Comparison of ENCODE assay signal across 11 cellular contexts in the genomic region with DNA sequence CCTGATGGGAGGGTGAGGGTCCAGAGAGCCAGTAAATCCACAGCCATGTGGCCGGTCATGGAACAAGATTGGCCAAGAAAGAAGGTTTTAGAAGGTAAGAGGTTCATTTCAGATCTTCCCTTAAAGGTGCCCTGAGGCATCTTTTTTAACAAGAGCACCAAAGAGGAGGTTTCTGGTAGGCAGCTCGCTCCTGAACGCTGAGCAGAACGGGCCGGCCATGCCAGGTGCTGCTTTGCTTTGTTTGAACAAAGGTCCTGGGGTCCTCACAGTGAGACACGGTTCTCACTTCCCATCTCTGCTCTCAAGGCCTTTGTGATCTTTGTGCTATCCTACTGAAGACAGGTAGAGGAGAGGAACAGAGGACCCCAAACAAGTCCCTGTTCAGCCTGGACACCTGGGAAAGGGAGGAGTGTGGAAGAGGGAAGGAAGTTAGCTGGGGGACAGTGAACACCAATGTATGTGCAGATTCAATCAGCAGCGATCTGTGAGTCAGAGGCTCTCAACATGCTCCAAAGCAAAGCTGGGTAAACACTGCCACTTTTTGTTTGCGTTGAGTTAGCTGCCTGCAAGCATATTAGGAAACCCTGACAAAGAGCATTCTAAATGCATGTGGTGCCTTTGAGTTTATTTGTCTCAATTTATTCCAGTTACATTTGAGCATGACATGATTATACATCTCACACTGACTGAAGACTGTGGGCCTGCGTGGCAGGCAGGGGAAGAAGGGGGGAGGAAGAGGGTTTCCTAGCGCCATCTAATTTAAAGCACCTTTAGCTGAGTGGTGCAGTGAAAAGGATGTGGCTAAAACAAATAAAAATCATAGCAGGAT.
DNase-seq lines count a peak whose midpoint lies in the region; ATAC-seq and TF ChIP-seq lines count a peak whose summit lies in the region.
"Had no signal": no experiment of that assay in that cellular context is flagged by ENCODE, and none has a peak within 500 bp of the region (broad histone marks: within the 10 kb centered on the region; RNA-seq: fewer than 3 reads in every experiment).

No MANE protein-coding gene starts in this region.

- TF ChIP-seq CTCF in AG04450 (IDR thresholded peaks at IDR 0.05; ENCODE audit: low read depth, low read length), result no peak; the same call in 1 of the 2 replicates

- CTCF ChIA-PET in AG04450 (lab: Charles Lee), result interaction anchor here (0.8 to 1.3 kb wide), 5 partner anchors 11 to 171 kb away, joined by 3 to 9 read pairs (median 4); no protein-coding TSS in a partner anchor

- H3K9me3 ChIP-seq in AG04450 (ENCODE audit: control insufficient read depth, insufficient read depth, low read length), result peaks cover 8% of the 10 kb centered on the region

- H3K27ac ChIP-seq in AG04450 (ENCODE audit: low read depth, low read length), result no peak overlapping the region

- DNase-seq in AG04450 (ENCODE audit: low read depth, low spot score) (peak; percentile 44), HT-29 (ENCODE audit: low spot score) (peak; percentile 52), RKO (ENCODE audit: low spot score) (peak; percentile 30), fibroblast of the conjunctiva (ENCODE audit: low read depth) (peak; percentile 45), occipital lobe (lab: John Stamatoyannopoulos, UW) (no peak), NCI-H187 treated with DMSO at 0.1 percent for 48 hours (lab: John Stamatoyannopoulos, UW) (no peak), superior temporal gyrus (ENCODE audit: extremely low spot score) (no peak)
- DNase-seq: activated CD4-positive, CD25-positive, alpha-beta regulatory T cell; CD4-positive, CD25-positive, alpha-beta regulatory T cell had no signal

- peaks cover 16% of the 10 kb centered on the region for H3K27me3 ChIP-seq in AG04450 (ENCODE audit: control insufficient read depth, insufficient read depth, low read length)

- POLR2A ChIA-PET in AG04450 (lab: Yijun Ruan, JAX), result no interaction called here

- H3K4me3 ChIP-seq in AG04450 (ENCODE audit: low read depth, low read length), result no peak overlapping the region

- ATAC-seq in HG03139 (IDR thresholded peaks at IDR 0.05; ENCODE audit: unreplicated experiment), result no peak
- ATAC-seq: HCT116 had no signal

Comparison
In these comparisons a context has a peak if more than half of its experiments do, and no peak if none do; other contexts are left out.
1. DNase-seq: peak in AG04450 (single experiment), HT-29 (single experiment), RKO (single experiment) and fibroblast of the conjunctiva (single experiment); none in occipital lobe (single experiment), NCI-H187 treated with DMSO at 0.1 percent for 48 hours (single experiment) and superior temporal gyrus (single experiment).